1 cellular context compared by ENCODE assay signal in the genomic region with DNA sequence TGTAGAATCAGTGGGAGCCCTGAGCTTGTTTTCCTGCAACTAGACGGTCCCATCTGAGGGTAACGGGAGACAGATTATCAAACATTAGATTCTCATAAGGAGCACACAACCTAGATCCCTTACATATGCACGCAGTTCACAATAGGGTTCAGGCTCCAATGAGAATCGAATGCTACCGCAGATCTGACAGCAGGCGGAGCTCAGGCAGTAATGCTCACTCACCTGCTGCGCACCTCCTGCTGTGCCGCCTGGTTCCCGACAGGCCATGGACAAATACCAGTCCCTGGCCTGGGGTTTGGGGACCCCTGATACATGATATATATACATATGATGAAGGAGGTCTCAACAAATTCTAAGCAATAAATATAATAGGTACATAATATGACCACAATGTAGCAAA.
A peak's percentile ranks its signal among the peaks of the same experiment; 100 is the strongest.
TF ChIP-seq lines count a peak whose summit lies in the region.

No MANE protein-coding gene starts in this region.

TF ChIP-seq in K562, 482 proteins besides CTCF, POLR2A, EP300 and RAD21:
- TF ChIP-seq, protein P1, sequence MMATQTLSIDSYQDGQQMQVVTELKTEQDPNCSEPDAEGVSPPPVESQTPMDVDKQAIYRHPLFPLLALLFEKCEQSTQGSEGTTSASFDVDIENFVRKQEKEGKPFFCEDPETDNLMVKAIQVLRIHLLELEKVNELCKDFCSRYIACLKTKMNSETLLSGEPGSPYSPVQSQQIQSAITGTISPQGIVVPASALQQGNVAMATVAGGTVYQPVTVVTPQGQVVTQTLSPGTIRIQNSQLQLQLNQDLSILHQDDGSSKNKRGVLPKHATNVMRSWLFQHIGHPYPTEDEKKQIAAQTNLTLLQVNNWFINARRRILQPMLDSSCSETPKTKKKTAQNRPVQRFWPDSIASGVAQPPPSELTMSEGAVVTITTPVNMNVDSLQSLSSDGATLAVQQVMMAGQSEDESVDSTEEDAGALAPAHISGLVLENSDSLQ (IDR thresholded peaks at IDR 0.05): 0 out of 2 replicates have a peak, but pooled peaks have one; percentile 11
- TF ChIP-seq SMC3 (conservative IDR thresholded peaks at IDR 0.05; ENCODE audit: insufficient read depth, low read depth, low read length): 0 out of 2 replicates have a peak, but pooled peaks have one; percentile 14
- TF ChIP-seq NRF1 (conservative IDR thresholded peaks at IDR 0.05 in 1 of 2, IDR thresholded peaks at IDR 0.05 in 1 of 2): peak; percentile 71 to 73
- no peak for TF ChIP-seq NEUROD1 (IDR thresholded peaks at IDR 0.05; ENCODE audit: borderline replicate concordance, low read depth, low read length, partially characterized antibody)
